8 cellular contexts compared by ENCODE assay signal in genomic region chr1:23483327-23484252, GRCh38. TPM values are rescaled to one million over a fixed set of nuclear protein-coding genes. Genes with fewer than 3 reads are reported as not detected.
DNase-seq lines count a peak whose midpoint lies in the region; ATAC-seq lines count a peak whose summit lies in the region.

TSS of gene ASAP3 (minus strand) at chr1:23484179. CDS start at chr1:23484133, 46 bp downstream.

- H3K27me3 Mint-ChIP-seq in activated naive CD4-positive, alpha-beta T cell treated with anti-CD3 and anti-CD28 coated beads for 36 hours (ENCODE audit: low read depth) = peaks cover 15% of the 10 kb centered on the region
- H3K27me3 Mint-ChIP-seq in stimulated activated naive CD8-positive, alpha-beta T cell treated with anti-CD3 and anti-CD28 coated beads, Interleukin-15, amount 100 ng/mL, for 72 hours = peaks cover 26% of the 10 kb centered on the region

- peak; percentile 72 for ATAC-seq in stimulated activated naive CD8-positive, alpha-beta T cell treated with anti-CD3 and anti-CD28 coated beads, Interleukin-15, amount 100 ng/mL, for 72 hours

- H3K4me3 Mint-ChIP-seq in activated naive CD4-positive, alpha-beta T cell treated with anti-CD3 and anti-CD28 coated beads for 36 hours = peak within 1 kb of the TSS; percentile 83
- H3K4me3 Mint-ChIP-seq in stimulated activated naive CD8-positive, alpha-beta T cell treated with anti-CD3 and anti-CD28 coated beads, Interleukin-15, amount 100 ng/mL, for 72 hours = peak within 1 kb of the TSS; percentile 87 to 91

- CTCF ChIA-PET in activated naive CD4-positive, alpha-beta T cell treated with anti-CD3 and anti-CD28 coated beads for 36 hours (lab: Charles Lee) = interaction anchor here (1.5 to 2.2 kb wide), 2 partner anchors 12 to 80 kb away, joined by 3 to 9 read pairs; no protein-coding TSS in a partner anchor

- intact Hi-C loops in activated naive CD4-positive, alpha-beta T cell treated with anti-CD3 and anti-CD28 coated beads for 36 hours (cut with micrococcal nuclease) = loop anchor here (1.0 to 5.0 kb wide), 3 partner anchors 56 to 115 kb away; partner anchors contain the start of gene TCEA3

- H3K4me1 Mint-ChIP-seq in activated naive CD4-positive, alpha-beta T cell treated with anti-CD3 and anti-CD28 coated beads for 36 hours (ENCODE audit: low read depth) = peaks cover 12% of the 10 kb centered on the region
- peaks cover 16% of the 10 kb centered on the region for H3K4me1 Mint-ChIP-seq in stimulated activated naive CD8-positive, alpha-beta T cell treated with anti-CD3 and anti-CD28 coated beads, Interleukin-15, amount 100 ng/mL, for 72 hours

- H3K27ac Mint-ChIP-seq in activated naive CD4-positive, alpha-beta T cell treated with anti-CD3 and anti-CD28 coated beads for 36 hours = peak within 1 kb of the TSS; percentile 30
- H3K27ac Mint-ChIP-seq in stimulated activated naive CD8-positive, alpha-beta T cell treated with anti-CD3 and anti-CD28 coated beads, Interleukin-15, amount 100 ng/mL, for 72 hours = peak within 1 kb of the TSS in 1 of 2 donors; percentile 29

- no peaks in the 10 kb centered on the region for H3K36me3 Mint-ChIP-seq in activated naive CD4-positive, alpha-beta T cell treated with anti-CD3 and anti-CD28 coated beads for 36 hours (ENCODE audit: low read depth)

- DNase-seq in activated naive CD4-positive, alpha-beta T cell treated with anti-CD3 and anti-CD28 coated beads for 36 hours = peak; percentile 30
- DNase-seq in activated naive CD4-positive, alpha-beta T cell treated with Interleukin-2 at 50 U/mL for 16 hours = no peak
- peak; percentile 29 for DNase-seq in RPMI7951 (ENCODE audit: low read depth)
- peak; percentile 32 for DNase-seq in cerebellar cortex (ENCODE audit: low spot score)
- peak; percentile 74 for DNase-seq in left kidney (ENCODE audit: low read depth, low spot score)
- DNase-seq in stimulated activated naive CD8-positive, alpha-beta T cell treated with anti-CD3 and anti-CD28 coated beads, Interleukin-15, amount 100 ng/mL, for 72 hours = peak in 1 of 2 donors; percentile 39
- DNase-seq in NCI-H510A (lab: John Stamatoyannopoulos, UW) = no peak
- no peak for DNase-seq in CD1c-positive myeloid dendritic cell (ENCODE audit: extremely low spot score)

- H3K9me3 Mint-ChIP-seq in activated naive CD4-positive, alpha-beta T cell treated with anti-CD3 and anti-CD28 coated beads for 36 hours = no peaks in the 10 kb centered on the region
- H3K9me3 Mint-ChIP-seq in stimulated activated naive CD8-positive, alpha-beta T cell treated with anti-CD3 and anti-CD28 coated beads, Interleukin-15, amount 100 ng/mL, for 72 hours = no peaks in the 10 kb centered on the region

RNA-seq across cellular contexts. Expression of gene ASAP3, which starts in this region (rescaled TPM):
- total RNA-seq in activated naive CD4-positive, alpha-beta T cell treated with anti-CD3 and anti-CD28 coated beads for 36 hours = 1 to 10 TPM in 1 of 2 experiments, under 1 TPM in 1; 0.76 to 1.3 TPM
- total RNA-seq in RPMI7951 (2014; rRNA removed; shearing (Covaris generic)) = 8.4 and 11.2 TPM in 2 replicates

Comparison
In these comparisons a context has a peak if more than half of its experiments do, and no peak if none do; other contexts are left out.
1. DNase-seq: peak in activated naive CD4-positive, alpha-beta T cell treated with anti-CD3 and anti-CD28 coated beads for 36 hours (single experiment), RPMI7951 (single experiment), cerebellar cortex (single experiment) and left kidney (single experiment); none in activated naive CD4-positive, alpha-beta T cell treated with Interleukin-2 at 50 U/mL for 16 hours (single experiment), NCI-H510A (single experiment) and CD1c-positive myeloid dendritic cell (single experiment).